Comparison of ENCODE assay signal across 31 cellular contexts in the genomic region with DNA sequence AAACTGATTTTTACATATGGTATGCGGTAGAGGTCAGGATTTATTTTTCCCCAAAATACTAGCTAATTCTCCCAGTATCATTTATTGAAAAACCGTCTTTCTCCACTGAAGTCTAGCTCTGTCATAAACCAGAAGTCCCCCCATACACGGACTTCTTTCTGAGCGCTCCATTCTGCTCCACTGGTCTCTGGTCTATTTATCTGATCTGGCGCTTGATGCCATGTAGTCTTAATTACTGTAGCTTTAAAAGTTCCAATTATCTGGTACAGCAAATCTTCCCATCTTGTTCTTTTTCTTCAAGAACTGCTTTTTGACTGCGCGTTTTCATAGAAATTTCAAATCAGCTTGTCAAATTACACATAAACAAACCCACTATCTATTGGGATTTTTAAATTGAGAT.
"Had no signal": no experiment of that assay in that cellular context is flagged by ENCODE, and none has a peak within 500 bp of the region (broad histone marks: within the 10 kb centered on the region; RNA-seq: fewer than 3 reads in every experiment).

No MANE protein-coding gene starts in this region.

- H3K27me3 ChIP-seq: adrenal gland, body of pancreas, brain microvascular endothelial cell, breast epithelium had no signal

- DNase-seq: activated B cell treated with CpG ODN at 0.5 μM for 24 hours; activated CD4-positive, alpha-beta memory T cell treated with anti-CD3 and anti-CD28 coated beads for 36 hours; activated CD4-positive, alpha-beta T cell treated with anti-CD3 and anti-CD28 coated beads for 4 hours; activated CD4-positive, alpha-beta T cell treated with anti-CD3 and anti-CD28 coated beads, Interleukin-2, amount 10 ng/mL, durations not matched to agents 24 days and 14 days; activated CD4-positive, alpha-beta T cell treated with anti-CD3 and anti-CD28 coated beads, Interleukin-2, amount 50 U/mL, for 1 hour; activated CD4-positive, alpha-beta T cell treated with anti-CD3 and anti-CD28 coated beads, Interleukin-2, amount 50 U/mL, for 4 hours; activated CD4-positive, CD25-positive, alpha-beta regulatory T cell treated with anti-CD3 and anti-CD28 coated beads, Interleukin-2, amount 50 U/mL, for 72 hours; activated CD8-positive, alpha-beta memory T cell treated with anti-CD3 and anti-CD28 coated beads, Interleukin-2, amount 50 U/mL, for 4 hours; activated CD8-positive, alpha-beta T cell treated with anti-CD3 and anti-CD28 coated beads for 36 hours; activated effector memory CD4-positive, alpha-beta T cell treated with anti-CD3 and anti-CD28 coated beads, Interleukin-2, amount 50 U/mL, for 16 hours; activated gamma-delta T cell treated with Interleukin-2 at 50 U/mL for 16 hours; activated naive CD4-positive, alpha-beta T cell; activated naive CD4-positive, alpha-beta T cell treated with anti-CD3 and anti-CD28 coated beads for 36 hours; activated naive CD4-positive, alpha-beta T cell treated with anti-CD3 and anti-CD28 coated beads, Interleukin-2, amount 50 U/mL, for 16 hours; activated naive CD8-positive, alpha-beta T cell treated with anti-CD3 and anti-CD28 coated beads for 36 hours; activated T-cell treated with anti-CD3 and anti-CD28 coated beads for 4 hours; activated T-cell treated with anti-CD3 and anti-CD28 coated beads, Interleukin-2, amount 50 U/mL, for 1 hour; activated T-cell treated with anti-CD3 and anti-CD28 coated beads, Interleukin-2, amount 50 U/mL, for 4 hours; activated T-cell treated with anti-CD3 and anti-CD28 coated beads, Interleukin-2, amount 50 U/mL, for 72 hours; amniotic stem cell; aorta; body of pancreas; brain microvascular endothelial cell; central memory CD4-positive, alpha-beta T cell; T-helper 1 cell; T-helper 9 cell had no signal

- H3K9me3 ChIP-seq: adrenal gland, body of pancreas, breast epithelium had no signal

- H3K4me3 ChIP-seq: adrenal gland, body of pancreas, breast epithelium had no signal

- ATAC-seq: activated CD8-positive, alpha-beta T cell treated with anti-CD3 and anti-CD28 coated beads for 36 hours; activated naive CD4-positive, alpha-beta T cell treated with anti-CD3 and anti-CD28 coated beads, Interleukin-2, amount 50 U/mL, for 72 hours; activated T-cell treated with anti-CD3 and anti-CD28 coated beads, Interleukin-2, amount 50 U/mL, for 4 hours; activated T-cell treated with anti-CD3 and anti-CD28 coated beads, Interleukin-2, amount 50 U/mL, for 72 hours; activated T-helper 17 cell treated with anti-CD3 and anti-CD28 coated beads, Interleukin-2, amount 50 U/mL, for 72 hours; body of pancreas had no signal

- H3K36me3 ChIP-seq: breast epithelium had no signal

- H3K4me1 ChIP-seq: body of pancreas, breast epithelium had no signal

- H3K27ac ChIP-seq: adrenal gland, body of pancreas, brain microvascular endothelial cell, breast epithelium, VCaP had no signal
